Comparison of ENCODE assay signal across 15 cellular contexts in the genomic region with DNA sequence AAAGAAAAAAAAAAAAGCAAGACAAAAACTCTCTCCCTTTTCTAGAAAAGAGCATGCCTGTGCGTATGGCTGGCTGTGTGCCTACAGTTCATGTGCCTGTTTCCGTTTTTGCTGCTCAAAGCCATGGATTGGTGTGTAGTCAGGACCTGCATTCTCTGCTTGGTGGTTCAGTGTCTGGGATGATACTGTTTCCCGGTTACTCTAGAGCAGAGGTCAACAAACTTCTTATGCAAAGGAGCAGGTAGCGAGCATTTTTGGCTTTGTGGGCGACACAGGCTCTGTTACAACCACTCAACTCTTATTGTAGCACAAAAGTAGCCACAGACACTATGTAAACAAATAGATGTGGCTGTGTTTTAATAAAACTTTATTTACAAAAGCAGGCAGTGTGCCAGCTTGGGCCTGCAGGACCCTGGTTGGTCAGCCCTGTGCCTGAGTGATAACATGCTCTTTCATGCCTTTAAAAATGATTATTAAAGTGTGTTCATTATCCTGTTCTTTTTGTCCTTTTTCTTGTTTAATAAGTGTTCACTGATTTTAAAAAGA.
DNase-seq lines count a peak whose midpoint lies in the region; ATAC-seq, FAIRE-seq and TF ChIP-seq lines count a peak whose summit lies in the region.
"Had no signal": no experiment of that assay in that cellular context is flagged by ENCODE, and none has a peak within 500 bp of the region (broad histone marks: within the 10 kb centered on the region; RNA-seq: fewer than 3 reads in every experiment).

No MANE protein-coding gene starts in this region.

- H3K79me2 ChIP-seq in Karpas-422 (ENCODE audit: low read length) (no peaks in the 10 kb centered on the region), GM12878 (ENCODE audit: control insufficient read depth, insufficient read depth, low read length) (no peaks in the 10 kb centered on the region)

- 57% methylated on average over 5 of the region's 5 CpGs for whole genome bisulfite sequencing in GM12878 (ENCODE audit: insufficient coverage, insufficient replicate concordance, low lambda C conversion rate, missing lambda C conversion rate)
- 79 to 94% (median 90%) methylated on average over 5 of the region's 5 CpGs for WGBS in spleen, 5 donors

- TF ChIP-seq RAD21 in GM12878 (IDR thresholded peaks at IDR 0.05; ENCODE audit: insufficient read depth, low read depth, low read length): no peak

- peak; percentile 38 for DNase-seq in activated effector memory CD4-positive, alpha-beta T cell treated with anti-CD3 and anti-CD28 coated beads, Interleukin-2, amount 50 U/mL, for 16 hours
- no peak for DNase-seq in activated effector memory CD4-positive, alpha-beta T cell treated with Interleukin-2 at 50 U/mL for 16 hours
- DNase-seq in Karpas-422 (peak; percentile 84), GM12878 (ENCODE audit: low read depth, low spot score) (no peak), spleen (peak; percentile 43)
- no peak for DNase-seq in activated CD4-positive, alpha-beta T cell treated with anti-CD3 and anti-CD28 coated beads for 1 hour
- DNase-seq in activated CD4-positive, CD25-positive, alpha-beta regulatory T cell (lab: John Stamatoyannopoulos, UW): no peak
- DNase-seq: ACHN; CD4-positive, CD25-positive, alpha-beta regulatory T cell; DND-41; GDM1; MV-4-11; NCI-H1436 treated with DMSO at 0.1 percent for 48 hours; NCI-H2107; PC-3 had no signal

- peak overlapping the region; percentile 51 for H2AFZ ChIP-seq in Karpas-422 (ENCODE audit: low read length)
- H2AFZ ChIP-seq in GM12878 (ENCODE audit: control insufficient read depth, low read depth, low read length): no peak overlapping the region

- SMC1A ChIA-PET in GM12878 (lab: Charles Lee; ENCODE audit: uncharacterized antibody, unreplicated experiment): no interaction called here

- TF ChIP-seq POLR2A in GM12878 (IDR thresholded peaks at IDR 0.05; ENCODE audit: low read depth, low read length): no peak
- TF ChIP-seq POLR2A in spleen (IDR thresholded peaks at IDR 0.05): no peak

- CTCF ChIA-PET in GM12878 (lab: Yijun Ruan, JAX): no interaction called here

- RAD21 ChIA-PET in GM12878 (lab: Charles Lee; ENCODE audit: unreplicated experiment): no interaction called here

- H3K9me3 ChIP-seq in Karpas-422 (ENCODE audit: low read length): no peaks in the 10 kb centered on the region
- no peaks in the 10 kb centered on the region for H3K9me3 ChIP-seq in GM12878 (replicated peaks; ENCODE audit: control insufficient read depth, insufficient read depth, low read length)
- H3K9me3 ChIP-seq in spleen: no peaks in the 10 kb centered on the region

- BruUV-seq in GM12878 (replicated peaks; lab: Mats Ljungman, UMichigan): no TSS peak

- H3K9me2 ChIP-seq in Karpas-422 (replicated peaks; ENCODE audit: insufficient read depth, low read length): no peaks in the 10 kb centered on the region

- in situ Hi-C loops in GM12878 (cut with MboI): no loop called here

- H3K27me3 ChIP-seq in Karpas-422 (ENCODE audit: low read length): no peaks in the 10 kb centered on the region
- no peaks in the 10 kb centered on the region for H3K27me3 ChIP-seq in GM12878 (replicated peaks in 1 of 2; ENCODE audit: control insufficient read depth in 2 of 2, insufficient read depth in 2 of 2, low read length in 1 of 2)
- H3K27me3 ChIP-seq in spleen (replicated peaks in 1 of 7): no peaks in the 10 kb centered on the region

- no peak for ATAC-seq in GM12878
- ATAC-seq: PC-3 had no signal

- H3K9ac ChIP-seq in Karpas-422 (ENCODE audit: low read length): peak overlapping the region; percentile 54
- no peak overlapping the region for H3K9ac ChIP-seq in GM12878 (ENCODE audit: control insufficient read depth, insufficient read depth, low read length)

- H3K4me1 ChIP-seq in Karpas-422 (ENCODE audit: low read length) (peaks cover 88% of the 10 kb centered on the region), GM12878 (ENCODE audit: control insufficient read depth, insufficient read depth, low read length) (peaks cover under 1% of the 10 kb centered on the region), spleen (peaks cover 0 to 16% (median 0%) of the 10 kb centered on the region in 6 donors)

- H3K4me2 ChIP-seq in Karpas-422 (ENCODE audit: low read depth, low read length, poor library complexity, severe bottlenecking) (peak overlapping the region; percentile 34), GM12878 (ENCODE audit: control insufficient read depth, insufficient read depth) (no peak overlapping the region)

- H3K4me3 ChIP-seq in Karpas-422 (ENCODE audit: low read length) (no peak overlapping the region), GM12878 (no peak overlapping the region), spleen (no peak overlapping the region)

- H4K20me1 ChIP-seq in Karpas-422 (ENCODE audit: insufficient read depth, low read depth, low read length) (no peaks in the 10 kb centered on the region), GM12878 (ENCODE audit: control insufficient read depth, insufficient read depth) (no peaks in the 10 kb centered on the region)

- H3K36me3 ChIP-seq in Karpas-422 (ENCODE audit: insufficient read depth, low read length) (peaks cover 3% of the 10 kb centered on the region; the same call in 1 of the 2 replicates), GM12878 (ENCODE audit: control insufficient read depth in 2 of 2, insufficient read depth in 2 of 2, low read length in 1 of 2) (peaks cover 0 to 2% of the 10 kb centered on the region in 2 experiments; a peak in 1 of 4 replicates), spleen (no peaks in the 10 kb centered on the region)

- H3K27ac ChIP-seq in Karpas-422 (ENCODE audit: low read length): peak overlapping the region; percentile 100
- H3K27ac ChIP-seq in GM12878 (ENCODE audit: control insufficient read depth, insufficient read depth): no peak overlapping the region
- no peak overlapping the region for H3K27ac ChIP-seq in spleen

- POLR2A ChIA-PET in GM12878 (lab: Charles Lee): no interaction called here

- intact Hi-C loops in GM12878 (cut with micrococcal nuclease; ENCODE audit: unreplicated experiment) (no loop called here), spleen (cut with DNase I; ENCODE audit: low total_unique reads) (no loop called here)

- no peak for TF ChIP-seq EP300 in GM12878 (IDR thresholded peaks at IDR 0.05; ENCODE audit: borderline replicate concordance in 1 of 2, control insufficient read depth in 1 of 2, low read depth in 2 of 2, low read length in 2 of 2)

- TF ChIP-seq CTCF in GM12878 (IDR thresholded peaks at IDR 0.05 in 2 of 3, conservative IDR thresholded peaks at IDR 0.05 in 1 of 3; ENCODE audit: control insufficient read depth in 2 of 3, extremely low read depth in 1 of 3, insufficient read depth in 1 of 3, low read depth in 3 of 3, low read length in 3 of 3): no peak
- TF ChIP-seq CTCF in spleen (IDR thresholded peaks at IDR 0.05 in 8 of 11, conservative IDR thresholded peaks at IDR 0.05 in 3 of 11): no peak

- no peak for FAIRE-seq in GM12878 (lab: Jason Lieb, UNC)

TF ChIP-seq in GM12878, 131 proteins besides CTCF, POLR2A, EP300 and RAD21:
- TF ChIP-seq IRF4 (IDR thresholded peaks at IDR 0.05; ENCODE audit: low read depth, low read length) (no peak), TARDBP (IDR thresholded peaks at IDR 0.05; ENCODE audit: borderline replicate concordance) (no peak), SRF (IDR thresholded peaks at IDR 0.05; ENCODE audit: low read depth in 2 of 2, low read length in 2 of 2) (no peak), SREBF2 (IDR thresholded peaks at IDR 0.05; ENCODE audit: low read length) (no peak), ZBTB40 (IDR thresholded peaks at IDR 0.05; ENCODE audit: borderline replicate concordance) (peak; percentile 68), MTA3 (IDR thresholded peaks at IDR 0.05; ENCODE audit: borderline replicate concordance, low read length) (no peak)
TF ChIP-seq in GM12878: peak in this region for 1.

Comparison
In these comparisons a context has a peak if more than half of its experiments do, and no peak if none do; other contexts are left out.
1. DNase-seq: peak in activated effector memory CD4-positive, alpha-beta T cell treated with anti-CD3 and anti-CD28 coated beads, Interleukin-2, amount 50 U/mL, for 16 hours (single experiment), Karpas-422 (single experiment) and spleen (single experiment); none in activated effector memory CD4-positive, alpha-beta T cell treated with Interleukin-2 at 50 U/mL for 16 hours (single experiment), GM12878 (single experiment), activated CD4-positive, alpha-beta T cell treated with anti-CD3 and anti-CD28 coated beads for 1 hour (single experiment) and activated CD4-positive, CD25-positive, alpha-beta regulatory T cell (0 of 4).